Comparison of ENCODE assay signal across 29 cellular contexts in genomic region chr4:24179201-24179840, GRCh38.
"Had no signal": no experiment of that assay in that cellular context is flagged by ENCODE, and none has a peak within 500 bp of the region (broad histone marks: within the 10 kb centered on the region; RNA-seq: fewer than 3 reads in every experiment).

No MANE protein-coding gene starts in this region.

- ATAC-seq: activated CD4-positive, CD25-positive, alpha-beta regulatory T cell treated with anti-CD3 and anti-CD28 coated beads, Interleukin-2, amount 50 U/mL, for 24 hours; body of pancreas; heart left ventricle; left lung; lower lobe of right lung; mucosa of descending colon; stimulated activated naive CD8-positive, alpha-beta T cell treated with anti-CD3 and anti-CD28 coated beads, Interleukin-15, Interleukin-2, amounts not matched to agents 100 U/mL and 50 U/mL, for 24 hours had no signal

- H3K4me1 ChIP-seq: body of pancreas, colonic mucosa, left lung, lower lobe of right lung, right lobe of liver, testis, transverse colon had no signal

- DNase-seq: activated CD4-positive, alpha-beta T cell treated with anti-CD3 and anti-CD28 coated beads for 48 hours; activated CD4-positive, alpha-beta T cell treated with anti-CD3 and anti-CD28 coated beads, Interleukin-2, amount 50 U/mL, for 48 hours; activated CD8-positive, alpha-beta memory T cell treated with anti-CD3 and anti-CD28 coated beads for 24 hours; activated effector memory CD4-positive, alpha-beta T cell treated with Interleukin-2 at 50 U/mL for 16 hours; activated naive CD4-positive, alpha-beta T cell treated with Interleukin-2 at 50 U/mL for 16 hours; anterior cingulate cortex; body of pancreas; cerebellar nuclear complex; colonic mucosa; effector CD8-positive, alpha-beta T cell; foreskin fibroblast; heart left ventricle; hypothalamus; kidney glomerular epithelial cell; left lung; lower lobe of right lung; mesendoderm; mucosa of descending colon; stimulated activated CD4-positive, alpha-beta T cell treated with anti-CD3 and anti-CD28 coated beads, Interleukin-12 subunit alpha, Interleukin-12 subunit beta, amount 100 ng/mL, for 4 hours; stimulated activated CD4-positive, alpha-beta T cell treated with anti-CD3 and anti-CD28 coated beads, Interleukin-4, amount 100 ng/mL, for 1 hour; stimulated activated naive CD8-positive, alpha-beta T cell treated with anti-CD3 and anti-CD28 coated beads, Interleukin-15, Interleukin-2, amounts not matched to agents 100 U/mL and 50 U/mL, for 24 hours; testis; transverse colon; WERI-Rb-1 had no signal

- H3K27me3 ChIP-seq: body of pancreas, cardiac muscle cell, colonic mucosa, heart left ventricle, left lung, neutrophil, right lobe of liver, testis, transverse colon had no signal

- H3K27ac ChIP-seq: body of pancreas, cardiac muscle cell, colonic mucosa, heart left ventricle, left lung, lower lobe of right lung, neutrophil, right lobe of liver, skin epidermis, testis, transverse colon, WERI-Rb-1 had no signal
